ENCODE assay signal across 1 cellular context in genomic region chr5:177427211-177427822, GRCh38.
TF ChIP-seq lines count a peak whose summit lies in the region.

No MANE protein-coding gene starts in this region.

TF ChIP-seq in A549, 52 proteins besides CTCF, POLR2A, EP300 and RAD21:
- 0 out of 2 replicates have a peak, but pooled peaks have one; percentile 32 for TF ChIP-seq POLR2AphosphoS2 (conservative IDR thresholded peaks at IDR 0.05; ENCODE audit: low read length)
- TF ChIP-seq MAX (IDR thresholded peaks at IDR 0.05): peak; percentile 72
- peak; percentile 84; the same call in 1 of the 2 replicates for TF ChIP-seq E2F6 (IDR thresholded peaks at IDR 0.05; ENCODE audit: borderline replicate concordance, low read depth)
- no peak for TF ChIP-seq PBX3 (IDR thresholded peaks at IDR 0.05)
- TF ChIP-seq CHD4 (IDR thresholded peaks at IDR 0.05; ENCODE audit: borderline replicate concordance): no peak
- 0 out of 2 replicates have a peak, but pooled peaks have one; percentile 32 for TF ChIP-seq GATA3 (IDR thresholded peaks at IDR 0.05; ENCODE audit: borderline replicate concordance)
- peak; percentile 20; the same call in 1 of the 2 replicates for TF ChIP-seq HOXA7 (CRISPR knock-in tag; IDR thresholded peaks at IDR 0.05)
- no peak for TF ChIP-seq ZC3H11A (IDR thresholded peaks at IDR 0.05)
